20 cellular contexts compared by ENCODE assay signal in the genomic region with DNA sequence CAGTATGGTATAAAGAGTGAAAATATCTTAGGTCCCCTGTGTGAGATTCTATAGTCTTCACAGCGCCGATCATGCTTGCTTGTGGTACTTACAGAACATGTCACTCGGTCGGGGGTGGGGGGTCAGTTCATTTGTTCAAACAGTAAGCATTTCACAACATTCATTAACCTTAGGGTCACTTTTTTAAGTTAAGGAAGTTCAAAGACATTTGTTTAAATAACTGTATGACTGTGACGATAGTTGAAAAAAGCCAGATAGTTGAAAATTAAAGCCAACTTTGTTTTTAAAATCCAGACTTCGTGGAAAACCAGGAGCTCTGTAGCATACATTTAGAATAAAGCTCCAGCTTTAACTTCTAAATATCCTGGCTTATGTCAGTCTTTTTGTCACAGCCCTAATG.
"Had no signal": no experiment of that assay in that cellular context is flagged by ENCODE, and none has a peak within 500 bp of the region (broad histone marks: within the 10 kb centered on the region; RNA-seq: fewer than 3 reads in every experiment).

No MANE protein-coding gene starts in this region.

- H3K9me3 Mint-ChIP-seq: activated CD4-positive, alpha-beta memory T cell treated with anti-CD3 and anti-CD28 coated beads, Interleukin-2, amount 10 ng/mL, durations not matched to agents 7 days and 5 days; activated naive CD4-positive, alpha-beta T cell treated with anti-CD3 and anti-CD28 coated beads, Interleukin-2, amount 10 ng/mL, durations not matched to agents 7 days and 5 days; activated naive CD8-positive, alpha-beta T cell treated with anti-CD3 and anti-CD28 coated beads for 36 hours; activated T-cell treated with anti-CD3 and anti-CD28 coated beads, Interleukin-2, amount 50 U/mL, for 72 hours; activated T-helper 2 cell treated with anti-CD3 and anti-CD28 coated beads, Interferon-gamma antibody, Interleukin-2, Interleukin-4, amounts not matched to agents 10 μg/mL and 5 μg/mL and 100 μg/mL, durations not matched to agents 14 hours and 24 hours and 36 hours had no signal

- ATAC-seq: activated T-cell treated with anti-CD3 and anti-CD28 coated beads, Interleukin-2, amount 50 U/mL, for 72 hours; T-helper 17 cell had no signal

- H3K27ac ChIP-seq: brain microvascular endothelial cell, cardiac muscle cell, PC-9 had no signal

- H3K36me3 Mint-ChIP-seq: activated naive CD8-positive, alpha-beta T cell treated with anti-CD3 and anti-CD28 coated beads for 36 hours had no signal

- H2AFZ ChIP-seq: PC-9 had no signal

- H3K4me3 Mint-ChIP-seq: activated CD4-positive, alpha-beta memory T cell treated with anti-CD3 and anti-CD28 coated beads, Interleukin-2, amount 10 ng/mL, durations not matched to agents 7 days and 5 days; activated naive CD4-positive, alpha-beta T cell treated with anti-CD3 and anti-CD28 coated beads, Interleukin-2, amount 10 ng/mL, durations not matched to agents 7 days and 5 days; activated naive CD8-positive, alpha-beta T cell treated with anti-CD3 and anti-CD28 coated beads for 36 hours; activated T-cell treated with anti-CD3 and anti-CD28 coated beads, Interleukin-2, amount 50 U/mL, for 72 hours; T-helper 17 cell had no signal

- H3K36me3 ChIP-seq: brain microvascular endothelial cell, cardiac muscle cell had no signal

- H3K27me3 Mint-ChIP-seq: activated CD4-positive, alpha-beta memory T cell treated with anti-CD3 and anti-CD28 coated beads, Interleukin-2, amount 10 ng/mL, durations not matched to agents 7 days and 5 days; activated naive CD4-positive, alpha-beta T cell treated with anti-CD3 and anti-CD28 coated beads, Interleukin-2, amount 10 ng/mL, durations not matched to agents 7 days and 5 days; T-helper 17 cell had no signal

- H3K27me3 ChIP-seq: brain microvascular endothelial cell, cardiac muscle cell had no signal

- DNase-seq: activated CD4-positive, alpha-beta memory T cell treated with anti-CD3 and anti-CD28 coated beads, Interleukin-2, amount 10 ng/mL, durations not matched to agents 7 days and 5 days; activated CD4-positive, alpha-beta T cell treated with anti-CD3 and anti-CD28 coated beads, Interleukin-2, amount 50 U/mL, for 1 hour; activated CD4-positive, CD25-positive, alpha-beta regulatory T cell; activated CD8-positive, alpha-beta memory T cell treated with anti-CD3 and anti-CD28 coated beads, Interleukin-2, amount 50 U/mL, for 4 hours; activated gamma-delta T cell treated with Interleukin-2 at 50 U/mL for 16 hours; activated naive CD4-positive, alpha-beta T cell treated with anti-CD3 and anti-CD28 coated beads, Interleukin-2, amount 10 ng/mL, durations not matched to agents 7 days and 5 days; activated naive CD8-positive, alpha-beta T cell treated with anti-CD3 and anti-CD28 coated beads for 36 hours; activated T-cell treated with anti-CD3 and anti-CD28 coated beads, Interleukin-2, amount 50 U/mL, for 72 hours; KG1; NCI-H1092; NCI-H1417; NCI-H1930; NCI-H510A; PC-9; SHP77 treated with DMSO at 0.1 percent for 48 hours; T-helper 17 cell; T-helper 9 cell had no signal

- H3K4me3 ChIP-seq: cardiac muscle cell, PC-9 had no signal

- H3K4me2 ChIP-seq: PC-9 had no signal

- H3K27ac Mint-ChIP-seq: activated CD4-positive, alpha-beta memory T cell treated with anti-CD3 and anti-CD28 coated beads, Interleukin-2, amount 10 ng/mL, durations not matched to agents 7 days and 5 days; activated naive CD4-positive, alpha-beta T cell treated with anti-CD3 and anti-CD28 coated beads, Interleukin-2, amount 10 ng/mL, durations not matched to agents 7 days and 5 days; activated naive CD8-positive, alpha-beta T cell treated with anti-CD3 and anti-CD28 coated beads for 36 hours; activated T-cell treated with anti-CD3 and anti-CD28 coated beads, Interleukin-2, amount 50 U/mL, for 72 hours; activated T-helper 2 cell treated with anti-CD3 and anti-CD28 coated beads, Interferon-gamma antibody, Interleukin-2, Interleukin-4, amounts not matched to agents 10 μg/mL and 5 μg/mL and 100 μg/mL, durations not matched to agents 14 hours and 24 hours and 36 hours; T-helper 17 cell had no signal
